In genomic region chr20:11452326-11452725, GRCh38 we compare ENCODE assay signal across 16 cellular contexts.
A peak's percentile ranks its signal among the peaks of the same experiment; 100 is the strongest.
DNase-seq lines count a peak whose midpoint lies in the region; ATAC-seq and TF ChIP-seq lines count a peak whose summit lies in the region.
"Had no signal": no experiment of that assay in that cellular context is flagged by ENCODE, and none has a peak within 500 bp of the region (broad histone marks: within the 10 kb centered on the region; RNA-seq: fewer than 3 reads in every experiment).

No MANE protein-coding gene starts in this region.

- H3K4me3 ChIP-seq in ectodermal cell (ENCODE audit: insufficient read depth, low read depth, low read length): no peak overlapping the region
- H3K4me3 ChIP-seq in neuronal stem cell (ENCODE audit: low read length in 2 of 2): no peak overlapping the region
- H3K4me3 ChIP-seq in mucosa of descending colon: no peak overlapping the region

- H3K27ac ChIP-seq in ectodermal cell (ENCODE audit: insufficient read depth, low read depth, low read length, poor library complexity, severe bottlenecking) (peak overlapping the region; percentile 78), neuronal stem cell (replicated peaks; ENCODE audit: low read length) (peak overlapping the region; percentile 85)
- H3K27ac ChIP-seq in CD4-positive, alpha-beta T cell (ENCODE audit: low read depth, low read length): no peak overlapping the region
- H3K27ac ChIP-seq: parathyroid adenoma, RWPE1 had no signal

- H2BK15ac ChIP-seq in neuronal stem cell (ENCODE audit: low read length): no peak overlapping the region

- no peak overlapping the region for H2BK12ac ChIP-seq in neuronal stem cell (ENCODE audit: low read length)

- H2BK5ac ChIP-seq in neuronal stem cell (ENCODE audit: low read length): peak overlapping the region; percentile 17

- H3K9me3 ChIP-seq in ectodermal cell (ENCODE audit: control insufficient read depth, low read length) (no peaks in the 10 kb centered on the region), neuronal stem cell (replicated peaks in 1 of 2; ENCODE audit: control insufficient read depth in 2 of 2, insufficient read depth in 1 of 2, low read depth in 1 of 2, low read length in 2 of 2) (no peaks in the 10 kb centered on the region), mucosa of descending colon (no peaks in the 10 kb centered on the region)
- H3K9me3 ChIP-seq in CD4-positive, alpha-beta T cell (ENCODE audit: control insufficient read depth, low read length): no peaks in the 10 kb centered on the region

- H3K27me3 ChIP-seq in ectodermal cell (ENCODE audit: control insufficient read depth, insufficient read depth, low read length, poor library complexity, severe bottlenecking) (no peaks in the 10 kb centered on the region), neuronal stem cell (ENCODE audit: control insufficient read depth in 3 of 3, insufficient read depth in 3 of 3, low read depth in 1 of 3, low read length in 3 of 3) (no peaks in the 10 kb centered on the region)
- no peaks in the 10 kb centered on the region for H3K27me3 ChIP-seq in CD4-positive, alpha-beta T cell (ENCODE audit: control insufficient read depth, insufficient read depth, low read length)

- H3K4ac ChIP-seq in neuronal stem cell (ENCODE audit: low read length): no peak overlapping the region

- no peak overlapping the region for H4K8ac ChIP-seq in neuronal stem cell (ENCODE audit: low read depth, low read length)

- H3K9me3 Mint-ChIP-seq in CD14-positive monocyte: peaks cover 0 to 7% (median 3%) of the 10 kb centered on the region in 7 donors
- peaks cover 4% of the 10 kb centered on the region for H3K9me3 Mint-ChIP-seq in CD4-positive, alpha-beta T cell
- H3K9me3 Mint-ChIP-seq: activated T-cell treated with anti-CD3 and anti-CD28 coated beads, Interleukin-2, amount 50 U/mL, for 4 hours had no signal

- H4K91ac ChIP-seq in neuronal stem cell (ENCODE audit: low read depth, low read length, poor library complexity): no peak overlapping the region

- ATAC-seq in CD4-positive, alpha-beta T cell (ENCODE audit: poor library complexity): no peak
- no peak for ATAC-seq in mucosa of descending colon
- ATAC-seq in HG03442 (IDR thresholded peaks at IDR 0.05; ENCODE audit: unreplicated experiment): no peak
- ATAC-seq: activated T-cell treated with anti-CD3 and anti-CD28 coated beads, Interleukin-2, amount 50 U/mL, for 4 hours; left lobe of liver had no signal

- H3K4me3 Mint-ChIP-seq in CD14-positive monocyte: peak overlapping the region in 1 of 2 donors; percentile 43
- H3K4me3 Mint-ChIP-seq in CD4-positive, alpha-beta T cell: no peak overlapping the region
- H3K4me3 Mint-ChIP-seq: activated T-cell treated with anti-CD3 and anti-CD28 coated beads, Interleukin-2, amount 50 U/mL, for 4 hours; B cell; central memory CD8-positive, alpha-beta T cell had no signal

- POLR2A ChIA-PET in CD4-positive, alpha-beta T cell (lab: Charles Lee): no interaction called here

- H3K79me1 ChIP-seq in neuronal stem cell (ENCODE audit: low read depth, low read length): no peaks in the 10 kb centered on the region

- H3K27ac Mint-ChIP-seq in CD14-positive monocyte: peak overlapping the region; percentile 39 to 87 (median 62)
- H3K27ac Mint-ChIP-seq in CD4-positive, alpha-beta T cell: no peak overlapping the region
- H3K27ac Mint-ChIP-seq: B cell had no signal

- H2BK120ac ChIP-seq in neuronal stem cell (ENCODE audit: low read depth, low read length): no peak overlapping the region

- H3K9ac ChIP-seq in neuronal stem cell (ENCODE audit: low read depth, low read length, poor library complexity): no peak overlapping the region
- H3K9ac ChIP-seq: parathyroid adenoma had no signal

- no peaks in the 10 kb centered on the region for H3K36me3 ChIP-seq in ectodermal cell (ENCODE audit: control insufficient read depth, insufficient read depth, low read length)
- H3K36me3 ChIP-seq in neuronal stem cell (replicated peaks in 1 of 2; ENCODE audit: control insufficient read depth in 2 of 2, insufficient read depth in 2 of 2, low read length in 2 of 2): no peaks in the 10 kb centered on the region
- no peaks in the 10 kb centered on the region for H3K36me3 ChIP-seq in mucosa of descending colon (ENCODE audit: low read depth)

- peaks cover 34% of the 10 kb centered on the region for H3K4me1 Mint-ChIP-seq in CD14-positive monocyte
- H3K4me1 Mint-ChIP-seq in CD4-positive, alpha-beta T cell (ENCODE audit: low read depth): no peaks in the 10 kb centered on the region
- H3K4me1 Mint-ChIP-seq: B cell; central memory CD8-positive, alpha-beta T cell had no signal

- H3K14ac ChIP-seq in neuronal stem cell (ENCODE audit: low read length): no peak overlapping the region

- no peak overlapping the region for H2AK5ac ChIP-seq in neuronal stem cell (ENCODE audit: low read depth, low read length)

- DNase-seq in CD14-positive monocyte (ENCODE audit: low spot score) (no peak), NOMO-1 (lab: John Stamatoyannopoulos, UW; ENCODE audit: unreplicated experiment in 2 of 2) (peak; percentile 69 to 78), neuronal stem cell (ENCODE audit: low spot score) (no peak), SHP77 (lab: John Stamatoyannopoulos, UW) (no peak), mucosa of descending colon (no peak)
- no peak for DNase-seq in CD4-positive, alpha-beta T cell
- DNase-seq: activated T-cell treated with anti-CD3 and anti-CD28 coated beads, Interleukin-2, amount 50 U/mL, for 4 hours; GOT3; stimulated activated CD4-positive, alpha-beta T cell treated with anti-CD3 and anti-CD28 coated beads, Interleukin-4, amount 100 ng/mL, for 4 hours had no signal

- no peak overlapping the region for H3K18ac ChIP-seq in neuronal stem cell (ENCODE audit: low read length)

- H3K4me1 ChIP-seq in ectodermal cell (ENCODE audit: control insufficient read depth, insufficient read depth, low read length) (peaks cover 29% of the 10 kb centered on the region), neuronal stem cell (ENCODE audit: control insufficient read depth in 2 of 2, insufficient read depth in 1 of 2, low read depth in 1 of 2, low read length in 2 of 2) (peaks cover 22 to 23% of the 10 kb centered on the region in 2 donors), mucosa of descending colon (ENCODE audit: low read depth) (peaks cover 8% of the 10 kb centered on the region)
- H3K4me1 ChIP-seq: parathyroid adenoma had no signal

- H3K4me2 ChIP-seq in neuronal stem cell (ENCODE audit: insufficient read depth, low read length, poor library complexity, severe bottlenecking): no peak overlapping the region

- peak overlapping the region; percentile 80 for H2AFZ ChIP-seq in neuronal stem cell (ENCODE audit: low read length)
- H2AFZ ChIP-seq: parathyroid adenoma had no signal

- intact Hi-C loops in CD14-positive monocyte (cut with micrococcal nuclease) (no loop called here), mucosa of descending colon (cut with DNase I, micrococcal nuclease) (no loop called here)
- intact Hi-C loops in CD4-positive, alpha-beta T cell (cut with DNase I, micrococcal nuclease): no loop called here

- peaks cover 0 to 1% (median 0%) of the 10 kb centered on the region in 3 donors for H3K27me3 Mint-ChIP-seq in CD14-positive monocyte (ENCODE audit: low read depth in 3 of 3)
- no peaks in the 10 kb centered on the region for H3K27me3 Mint-ChIP-seq in CD4-positive, alpha-beta T cell
- H3K27me3 Mint-ChIP-seq: B cell; central memory CD8-positive, alpha-beta T cell had no signal

- H3K36me3 Mint-ChIP-seq in CD14-positive monocyte: no peaks in the 10 kb centered on the region
- H3K36me3 Mint-ChIP-seq in CD4-positive, alpha-beta T cell (ENCODE audit: low read depth): no peaks in the 10 kb centered on the region

- WGBS in ectodermal cell, 2 experiments: 78% methylated on average over 6 of the region's 6 CpGs
- no CpG with 5 or more reads among the region's 6 CpGs for WGBS in neuronal stem cell (ENCODE audit: extremely low coverage in 2 of 2, insufficient read length in 2 of 2, insufficient replicate concordance in 1 of 2), 2 donors

- CTCF ChIA-PET in CD4-positive, alpha-beta T cell (lab: Charles Lee): no interaction called here

- TF ChIP-seq CTCF in CD14-positive monocyte (IDR thresholded peaks at IDR 0.05) (no peak), mucosa of descending colon (IDR thresholded peaks at IDR 0.05) (no peak)
- TF ChIP-seq CTCF in CD4-positive, alpha-beta T cell (IDR thresholded peaks at IDR 0.05): no peak

- no peak overlapping the region for H3K23ac ChIP-seq in neuronal stem cell (ENCODE audit: low read depth, low read length, poor library complexity)

Comparison
In these comparisons a context has a peak if more than half of its experiments do, and no peak if none do; other contexts are left out.
1. DNase-seq: peak in NOMO-1 (2 of 2); none in CD14-positive monocyte (single experiment), neuronal stem cell (single experiment), SHP77 (0 of 2), CD4-positive, alpha-beta T cell (0 of 10) and mucosa of descending colon (0 of 3).